Comparison of ENCODE assay signal across 15 cellular contexts in genomic region chr6:131116321-131116720, GRCh38. TPM values are rescaled to one million over a fixed set of nuclear protein-coding genes. Genes with fewer than 3 reads are reported as not detected.
DNase-seq lines count a peak whose midpoint lies in the region; ATAC-seq, FAIRE-seq and TF ChIP-seq lines count a peak whose summit lies in the region.
"Had no signal": no experiment of that assay in that cellular context is flagged by ENCODE, and none has a peak within 500 bp of the region (broad histone marks: within the 10 kb centered on the region; RNA-seq: fewer than 3 reads in every experiment).

No MANE protein-coding gene starts in this region.

- no peak overlapping the region for H3K4me2 ChIP-seq in GM12878 (ENCODE audit: control insufficient read depth, insufficient read depth)
- H3K4me2 ChIP-seq in HepG2 (ENCODE audit: low read depth, low read length), result no peak overlapping the region
- H3K4me2 ChIP-seq: BLaER1 had no signal

- POLR2A ChIA-PET in GM12878 (lab: Charles Lee), result interaction anchor here (0.6 to 1.1 kb wide), 2 partner anchors 231 to 242 kb away, joined by 3 to 5 read pairs; no protein-coding TSS in a partner anchor
- POLR2A ChIA-PET in HepG2 (lab: Yijun Ruan, JAX), result interaction anchor here (1.2 kb wide), 1 partner anchor 182 kb away, joined by 3 read pairs; no protein-coding TSS in a partner anchor

- TF ChIP-seq EP300 in GM12878 (IDR thresholded peaks at IDR 0.05; ENCODE audit: borderline replicate concordance in 1 of 2, control insufficient read depth in 1 of 2, low read depth in 2 of 2, low read length in 2 of 2), result no peak
- TF ChIP-seq EP300 in HepG2 (IDR thresholded peaks at IDR 0.05; ENCODE audit: low read depth in 2 of 2, low read length in 2 of 2), result no peak
- no peak for TF ChIP-seq EP300 in HepG2 (CRISPR knock-in tag; IDR thresholded peaks at IDR 0.05; ENCODE audit: borderline replicate concordance)

- intact Hi-C loops in GM12878 (cut with micrococcal nuclease; ENCODE audit: unreplicated experiment) (loop anchor here (1.0 to 5.0 kb wide), 2 partner anchors 169 to 231 kb away; no protein-coding TSS in a partner anchor), HepG2 (cut with micrococcal nuclease; ENCODE audit: unreplicated experiment) (loop anchor here (1.0 to 5.0 kb wide), 3 partner anchors 54 to 416 kb away; partner anchors contain the start of gene EPB41L2)

- no peak overlapping the region for H3K4me3 ChIP-seq in GM12878
- H3K4me3 ChIP-seq in HepG2 (replicated peaks in 1 of 3; ENCODE audit: insufficient read depth in 1 of 3, low read depth in 2 of 3, low read length in 3 of 3), result no peak overlapping the region
- H3K4me3 ChIP-seq: BLaER1, HAP-1 had no signal

- CTCF ChIA-PET in GM12878 (lab: Yijun Ruan, JAX), result interaction anchor here (0.8 to 11.7 kb wide), 24 partner anchors 12 to 823 kb away, joined by 3 to 365 read pairs (median 4); no protein-coding TSS in a partner anchor
- CTCF ChIA-PET in HepG2 (lab: Yijun Ruan, JAX; ENCODE audit: low intra/inter-chr PET ratio, low total read pairs), result interaction anchor here (1.1 to 4.5 kb wide), 2 partner anchors 230 to 235 kb away, joined by 4 to 114 read pairs; no protein-coding TSS in a partner anchor

- no peaks in the 10 kb centered on the region for H3K79me2 ChIP-seq in GM12878 (ENCODE audit: control insufficient read depth, insufficient read depth, low read length)
- H3K79me2 ChIP-seq in HepG2 (ENCODE audit: insufficient read depth, low read length), result no peaks in the 10 kb centered on the region

- TF ChIP-seq RAD21 in GM12878 (IDR thresholded peaks at IDR 0.05; ENCODE audit: insufficient read depth, low read depth, low read length) (no peak), HepG2 (CRISPR knock-in tag; IDR thresholded peaks at IDR 0.05) (no peak)

- WGBS in GM12878 (ENCODE audit: insufficient coverage, insufficient replicate concordance, low lambda C conversion rate, missing lambda C conversion rate), result 25% methylated on average over 2 of the region's 2 CpGs
- WGBS in HepG2 (ENCODE audit: low lambda C conversion rate), result 40% methylated on average over 2 of the region's 2 CpGs

- no peak for TF ChIP-seq POLR2A in GM12878 (IDR thresholded peaks at IDR 0.05; ENCODE audit: low read depth, low read length)
- TF ChIP-seq POLR2A in HepG2 (IDR thresholded peaks at IDR 0.05; ENCODE audit: insufficient read depth in 1 of 2, low read depth in 2 of 2, low read length in 2 of 2), result no peak

- in situ Hi-C loops in GM12878 (cut with MboI), result loop anchor here (5.0 kb wide), 1 partner anchor 229 kb away; no protein-coding TSS in a partner anchor
- in situ Hi-C loops in HepG2 (cut with HindIII; ENCODE audit: extremely low pct_ligation_motif_present, low pct_unique_long_range_greater_than_20kb), result loop anchor here (5.0 kb wide), 1 partner anchor 229 kb away; no protein-coding TSS in a partner anchor

- H3K9ac ChIP-seq in GM12878 (ENCODE audit: control insufficient read depth, insufficient read depth, low read length) (no peak overlapping the region), HepG2 (ENCODE audit: insufficient read depth, low read depth, low read length) (no peak overlapping the region)
- H3K9ac ChIP-seq: BLaER1 had no signal

- no peak overlapping the region for H2AFZ ChIP-seq in GM12878 (ENCODE audit: control insufficient read depth, low read depth, low read length)
- no peak overlapping the region for H2AFZ ChIP-seq in HepG2 (ENCODE audit: low read length)

- ATAC-seq in HG03432 (IDR thresholded peaks at IDR 0.05; ENCODE audit: unreplicated experiment) (peak; percentile 12), GM12878 (peak; percentile 21; the same call in 2 of the 3 replicates), HepG2 (peak; percentile 33; the same call in 2 of the 3 replicates)
- ATAC-seq: CD8-positive, alpha-beta T cell had no signal

- FAIRE-seq in GM12878 (lab: Jason Lieb, UNC), result no peak
- no peak for FAIRE-seq in HepG2 (lab: Jason Lieb, UNC)
- FAIRE-seq: H54 had no signal

- no TSS peak for BruUV-seq in GM12878 (replicated peaks; lab: Mats Ljungman, UMichigan)
- no TSS peak for BruUV-seq in HepG2 (replicated peaks; lab: Mats Ljungman, UMichigan)

- no peaks in the 10 kb centered on the region for H3K9me3 ChIP-seq in GM12878 (replicated peaks; ENCODE audit: control insufficient read depth, insufficient read depth, low read length)
- H3K9me3 ChIP-seq in HepG2 (ENCODE audit: low read length), result no peaks in the 10 kb centered on the region
- H3K9me3 ChIP-seq: BLaER1, Caco-2, HAP-1 had no signal

- RAD21 ChIA-PET in GM12878 (lab: Charles Lee; ENCODE audit: unreplicated experiment), result interaction anchor here (0.5 to 7.1 kb wide), 13 partner anchors 10 to 794 kb away, joined by 3 to 104 read pairs (median 7); no protein-coding TSS in a partner anchor

- H3K27me3 ChIP-seq in GM12878 (replicated peaks in 1 of 2; ENCODE audit: control insufficient read depth in 2 of 2, insufficient read depth in 2 of 2, low read length in 1 of 2), result no peaks in the 10 kb centered on the region
- no peaks in the 10 kb centered on the region for H3K27me3 ChIP-seq in HepG2 (ENCODE audit: control insufficient read depth in 1 of 2, insufficient read depth in 2 of 2, low read length in 2 of 2)
- H3K27me3 ChIP-seq: BLaER1 had no signal

- TF ChIP-seq CTCF in GM12878 (IDR thresholded peaks at IDR 0.05 in 2 of 3, conservative IDR thresholded peaks at IDR 0.05 in 1 of 3; ENCODE audit: control insufficient read depth in 2 of 3, extremely low read depth in 1 of 3, insufficient read depth in 1 of 3, low read depth in 3 of 3, low read length in 3 of 3), result no peak
- TF ChIP-seq CTCF in HepG2 (CRISPR knock-in tag; IDR thresholded peaks at IDR 0.05), result no peak

- H4K20me1 ChIP-seq in GM12878 (ENCODE audit: control insufficient read depth, insufficient read depth) (no peaks in the 10 kb centered on the region), HepG2 (ENCODE audit: insufficient read depth, low read length) (no peaks in the 10 kb centered on the region)
- H4K20me1 ChIP-seq: BLaER1 had no signal

- no peak for DNase-seq in GM12878 (ENCODE audit: low read depth, low spot score)
- no peak for DNase-seq in HepG2 (ENCODE audit: low spot score)
- DNase-seq in NOMO-1 treated with DMSO at 0.1 percent for 48 hours (lab: John Stamatoyannopoulos, UW; ENCODE audit: unreplicated experiment), result no peak
- no peak for DNase-seq in SW480 (ENCODE audit: low spot score)
- no peak for DNase-seq in 8988T
- DNase-seq: DMS153, DND-41, GOT3 had no signal

- no peaks in the 10 kb centered on the region for H3K36me3 ChIP-seq in GM12878 (ENCODE audit: control insufficient read depth in 2 of 2, insufficient read depth in 2 of 2, low read length in 1 of 2)
- no peaks in the 10 kb centered on the region for H3K36me3 ChIP-seq in HepG2 (replicated peaks in 1 of 2; ENCODE audit: control insufficient read depth in 1 of 2, insufficient read depth in 2 of 2, low read length in 2 of 2)
- H3K36me3 ChIP-seq: BLaER1, HAP-1 had no signal

- no peak overlapping the region for H3K27ac ChIP-seq in GM12878 (ENCODE audit: control insufficient read depth, insufficient read depth)
- no peak overlapping the region for H3K27ac ChIP-seq in HepG2 (ENCODE audit: extremely low read length, insufficient read depth, low read length)
- H3K27ac ChIP-seq: BLaER1, C4-2B had no signal

- no peaks in the 10 kb centered on the region for H3K4me1 ChIP-seq in GM12878 (ENCODE audit: control insufficient read depth, insufficient read depth, low read length)
- H3K4me1 ChIP-seq in HepG2 (ENCODE audit: insufficient read depth, low read length), result peaks cover 14% of the 10 kb centered on the region
- H3K4me1 ChIP-seq: HAP-1 had no signal

- SMC1A ChIA-PET in GM12878 (lab: Charles Lee; ENCODE audit: uncharacterized antibody, unreplicated experiment), result interaction anchor here (1.0 to 14.6 kb wide), 14 partner anchors 14 to 417 kb away, joined by 3 to 301 read pairs (median 5); partner anchors contain the start of gene EPB41L2

RNA-seq across cellular contexts. Expression of gene AKAP7, which starts 18.9 kb away (rescaled TPM):
- 0.40 TPM in 1 of 2 replicates, not detected in the other for total RNA-seq in GM12878 (2013; cell fraction: nucleolus; rRNA removed)
- total RNA-seq in GM12878 (2014; rRNA removed) (0.06 and 0.22 TPM in 2 replicates), GM12878 (2014; rRNA removed; fragmentation: Illumina TruSeq; extraction: Trizol) (0.37 and 0.58 TPM in 2 replicates), GM12878 (2021) (0.21 and 0.33 TPM in 2 replicates), HepG2 (2016; rRNA removed; fragmentation: Illumina TruSeq; extraction: Trizol) (10.9 and 11.7 TPM in 2 replicates)
- polyA plus RNA-seq in GM12878 (2011; ENCODE audit: low read depth), result 0.12 TPM
- polyA plus RNA-seq in GM12878 (2011; rRNA removed) (0.12 and 0.40 TPM in 2 replicates), GM12878 (2014; fragmentation: Illumina TruSeq; extraction: Trizol) (0.28 and 1.1 TPM in 2 replicates), GM12878 (2014; fragmentation: Nextera tagmentation; extraction: Ambion mirVana) (under 1 TPM; 0.32 to 0.38 TPM), GM12878 (2014; rRNA removed) (0.20 and 0.28 TPM in 2 replicates), GM12878 (2016; fragmentation: Nextera tagmentation; extraction: Ambion mirVana) (under 1 TPM in 1 of 2 experiments, not detected in 1; 0.21 TPM), HepG2 (2011; rRNA removed) (2.5 and 3.6 TPM in 2 replicates)
- 0.03 TPM in 1 of 2 replicates, not detected in the other for polyA plus RNA-seq in GM12878 (2011; cell fraction: cytosol; rRNA removed)
- not detected in 2 replicates for polyA plus RNA-seq in GM12878 (2011; cell fraction: nucleus; rRNA removed)
- 0.37 and 0.51 TPM in 2 replicates for polyA plus RNA-seq in GM12878 (2012)
- polyA minus RNA-seq in GM12878 (2011; rRNA and poly(A)+ RNA removed), result 0.51 TPM in 1 of 2 replicates, not detected in the other
- not detected in 2 replicates for polyA minus RNA-seq in GM12878 (2011; cell fraction: cytosol; rRNA and poly(A)+ RNA removed)
- not detected in 2 replicates for polyA minus RNA-seq in GM12878 (2011; cell fraction: nucleus; rRNA and poly(A)+ RNA removed)
- total RNA-seq in HepG2 (2016; cell fraction: cytosol; rRNA removed; fragmentation: Illumina TruSeq; extraction: Trizol; ENCODE audit: low read depth), result 48.9 and 61.3 TPM in 2 replicates
- 9.8 and 10.5 TPM in 2 replicates for total RNA-seq in HepG2 (2016; cell fraction: insoluble cytoplasmic fraction; rRNA removed; fragmentation: Illumina TruSeq; extraction: Trizol)
- total RNA-seq in HepG2 (2016; cell fraction: membrane; rRNA removed; fragmentation: Illumina TruSeq; extraction: Trizol), result 21.7 and 21.8 TPM in 2 replicates
- 9.0 and 12.2 TPM in 2 replicates for total RNA-seq in HepG2 (2016; cell fraction: nucleus; rRNA removed; fragmentation: Illumina TruSeq; extraction: Trizol)
- 1.3 and 2.3 TPM in 2 replicates for polyA plus RNA-seq in HepG2 (2011; cell fraction: cytosol; rRNA removed)
- 0.84 and 1.4 TPM in 2 replicates for polyA plus RNA-seq in HepG2 (2011; cell fraction: nucleus; rRNA removed)
- polyA plus RNA-seq in HepG2 (2012), result 4.6 and 7.7 TPM in 2 replicates
- polyA plus RNA-seq in HepG2 (2016; cell fraction: cytosol; fragmentation: Illumina TruSeq; extraction: Trizol; ENCODE audit: low read depth), result 4.6 and 4.8 TPM in 2 replicates
- 15.8 and 16.1 TPM in 2 replicates for polyA plus RNA-seq in HepG2 (2016; cell fraction: insoluble cytoplasmic fraction; fragmentation: Illumina TruSeq; extraction: Trizol; ENCODE audit: low read depth)
- polyA plus RNA-seq in HepG2 (2016; cell fraction: membrane; fragmentation: Illumina TruSeq; extraction: Trizol; ENCODE audit: low read depth), result 8.7 and 10.5 TPM in 2 replicates
- polyA plus RNA-seq in HepG2 (2016; cell fraction: nucleus; fragmentation: Illumina TruSeq; extraction: Trizol; ENCODE audit: insufficient read depth, low read depth), result 9.6 and 9.8 TPM in 2 replicates
- 0.96 and 1.1 TPM in 2 replicates for polyA minus RNA-seq in HepG2 (2011; rRNA and poly(A)+ RNA removed; ENCODE audit: low replicate concordance)
- 3.1 and 4.5 TPM in 2 replicates for polyA minus RNA-seq in HepG2 (2011; cell fraction: cytosol; rRNA and poly(A)+ RNA removed)
- polyA minus RNA-seq in HepG2 (2011; cell fraction: nucleus; rRNA and poly(A)+ RNA removed), result 9.1 and 11.6 TPM in 2 replicates

RNA-seq across cellular contexts. Expression of gene EPB41L2, which starts 53.3 kb away (rescaled TPM):
- 200 and 217 TPM in 2 replicates for total RNA-seq in GM12878 (2013; cell fraction: nucleolus; rRNA removed)
- 16.9 and 17.8 TPM in 2 replicates for total RNA-seq in GM12878 (2014; rRNA removed)
- 18.3 and 18.9 TPM in 2 replicates for total RNA-seq in GM12878 (2014; rRNA removed; fragmentation: Illumina TruSeq; extraction: Trizol)
- total RNA-seq in GM12878 (2021), result 24.6 and 35.9 TPM in 2 replicates
- 13.8 TPM for polyA plus RNA-seq in GM12878 (2011; ENCODE audit: low read depth)
- 41.6 and 53.5 TPM in 2 replicates for polyA plus RNA-seq in GM12878 (2011; rRNA removed)
- polyA plus RNA-seq in GM12878 (2011; cell fraction: cytosol; rRNA removed), result 33.8 and 46.2 TPM in 2 replicates
- 49.6 and 64.8 TPM in 2 replicates for polyA plus RNA-seq in GM12878 (2011; cell fraction: nucleus; rRNA removed)
- 18.9 and 22.3 TPM in 2 replicates for polyA plus RNA-seq in GM12878 (2012)
- 33.6 and 37.7 TPM in 2 replicates for polyA plus RNA-seq in GM12878 (2014; fragmentation: Illumina TruSeq; extraction: Trizol)
- polyA plus RNA-seq in GM12878 (2014; fragmentation: Nextera tagmentation; extraction: Ambion mirVana), result 10 to 100 TPM in 1 of 2 experiments, 1 to 10 TPM in 1; 7.4 to 10.3 TPM
- 19.1 and 19.5 TPM in 2 replicates for polyA plus RNA-seq in GM12878 (2014; rRNA removed)
- polyA plus RNA-seq in GM12878 (2016; fragmentation: Nextera tagmentation; extraction: Ambion mirVana), result 10 to 100 TPM; 18.8 to 21.2 TPM
- polyA minus RNA-seq in GM12878 (2011; rRNA and poly(A)+ RNA removed), result 77.2 and 83.8 TPM in 2 replicates
- 22.1 and 31.7 TPM in 2 replicates for polyA minus RNA-seq in GM12878 (2011; cell fraction: cytosol; rRNA and poly(A)+ RNA removed)
- polyA minus RNA-seq in GM12878 (2011; cell fraction: nucleus; rRNA and poly(A)+ RNA removed), result 48.2 and 75.6 TPM in 2 replicates
- total RNA-seq in HepG2 (2016; rRNA removed; fragmentation: Illumina TruSeq; extraction: Trizol), result 41.7 and 42.1 TPM in 2 replicates
- total RNA-seq in HepG2 (2016; cell fraction: cytosol; rRNA removed; fragmentation: Illumina TruSeq; extraction: Trizol; ENCODE audit: low read depth), result 48.7 and 70.3 TPM in 2 replicates
- total RNA-seq in HepG2 (2016; cell fraction: insoluble cytoplasmic fraction; rRNA removed; fragmentation: Illumina TruSeq; extraction: Trizol), result 33.1 and 37.6 TPM in 2 replicates
- total RNA-seq in HepG2 (2016; cell fraction: membrane; rRNA removed; fragmentation: Illumina TruSeq; extraction: Trizol), result 32.9 and 42.5 TPM in 2 replicates
- total RNA-seq in HepG2 (2016; cell fraction: nucleus; rRNA removed; fragmentation: Illumina TruSeq; extraction: Trizol), result 115 and 119 TPM in 2 replicates
- 45.3 and 56.4 TPM in 2 replicates for polyA plus RNA-seq in HepG2 (2011; rRNA removed)
- polyA plus RNA-seq in HepG2 (2011; cell fraction: cytosol; rRNA removed), result 22.0 and 26.4 TPM in 2 replicates
- polyA plus RNA-seq in HepG2 (2011; cell fraction: nucleus; rRNA removed), result 128 and 148 TPM in 2 replicates
- 47.5 and 129 TPM in 2 replicates for polyA plus RNA-seq in HepG2 (2012)
- 2.9 and 4.0 TPM in 2 replicates for polyA plus RNA-seq in HepG2 (2016; cell fraction: cytosol; fragmentation: Illumina TruSeq; extraction: Trizol; ENCODE audit: low read depth)
- 44.9 and 50.4 TPM in 2 replicates for polyA plus RNA-seq in HepG2 (2016; cell fraction: insoluble cytoplasmic fraction; fragmentation: Illumina TruSeq; extraction: Trizol; ENCODE audit: low read depth)
- polyA plus RNA-seq in HepG2 (2016; cell fraction: membrane; fragmentation: Illumina TruSeq; extraction: Trizol; ENCODE audit: low read depth), result 8.4 and 9.3 TPM in 2 replicates
- 138 and 156 TPM in 2 replicates for polyA plus RNA-seq in HepG2 (2016; cell fraction: nucleus; fragmentation: Illumina TruSeq; extraction: Trizol; ENCODE audit: insufficient read depth, low read depth)
- 45.6 and 215 TPM in 2 replicates for polyA minus RNA-seq in HepG2 (2011; rRNA and poly(A)+ RNA removed; ENCODE audit: low replicate concordance)
- 50.0 and 50.3 TPM in 2 replicates for polyA minus RNA-seq in HepG2 (2011; cell fraction: cytosol; rRNA and poly(A)+ RNA removed)
- 287 and 403 TPM in 2 replicates for polyA minus RNA-seq in HepG2 (2011; cell fraction: nucleus; rRNA and poly(A)+ RNA removed)
